ENCODE assay signal across 11 cellular contexts in genomic region chr16:85463228-85463611, GRCh38.
DNase-seq lines count a peak whose midpoint lies in the region; ATAC-seq and TF ChIP-seq lines count a peak whose summit lies in the region.
"Had no signal": no experiment of that assay in that cellular context is flagged by ENCODE, and none has a peak within 500 bp of the region (broad histone marks: within the 10 kb centered on the region; RNA-seq: fewer than 3 reads in every experiment).

No MANE protein-coding gene starts in this region.

- no peaks in the 10 kb centered on the region for H3K36me3 Mint-ChIP-seq in activated T-helper 17 cell treated with anti-CD3 and anti-CD28 coated beads, Interleukin-2, amount 50 U/mL, for 72 hours (ENCODE audit: low read depth)

- H3K36me3 ChIP-seq in right atrium auricular region (no peaks in the 10 kb centered on the region), adipocyte (ENCODE audit: control insufficient read depth, insufficient read depth, low read length, severe bottlenecking) (no peaks in the 10 kb centered on the region), neural cell (ENCODE audit: insufficient read depth, low read length) (no peaks in the 10 kb centered on the region), vagina (no peaks in the 10 kb centered on the region)

- no peaks in the 10 kb centered on the region for H3F3A ChIP-seq in neural cell (ENCODE audit: insufficient read depth, low read length, poor library complexity, severe bottlenecking)

- H3K9me3 Mint-ChIP-seq in activated T-helper 17 cell treated with anti-CD3 and anti-CD28 coated beads, Interleukin-2, amount 50 U/mL, for 72 hours: no peaks in the 10 kb centered on the region
- H3K9me3 Mint-ChIP-seq: activated naive CD8-positive, alpha-beta T cell treated with anti-CD3 and anti-CD28 coated beads, Interleukin-2, amount 50 U/mL, for 24 hours had no signal

- H2AFZ ChIP-seq in neural cell (ENCODE audit: low read depth, low read length): no peak overlapping the region

- no peak for TF ChIP-seq RAD21 in neural cell (conservative IDR thresholded peaks at IDR 0.05)

- peak overlapping the region; percentile 70 for H3K4me2 ChIP-seq in neural cell (ENCODE audit: low read length)

- ATAC-seq in left ventricle myocardium superior (no peak), GM18519 (IDR thresholded peaks at IDR 0.05; ENCODE audit: low FRiP score, unreplicated experiment) (no peak)
- ATAC-seq in activated T-helper 17 cell treated with anti-CD3 and anti-CD28 coated beads, Interleukin-2, amount 50 U/mL, for 72 hours (replicated peaks): no peak
- ATAC-seq: activated naive CD8-positive, alpha-beta T cell treated with anti-CD3 and anti-CD28 coated beads, Interleukin-2, amount 50 U/mL, for 24 hours had no signal

- peak overlapping the region; percentile 38 for H3K9ac ChIP-seq in adipocyte (ENCODE audit: low read length)
- peak overlapping the region; percentile 69 for H3K9ac ChIP-seq in neural cell (ENCODE audit: low read length)

- no peaks in the 10 kb centered on the region for H3K4me1 Mint-ChIP-seq in activated T-helper 17 cell treated with anti-CD3 and anti-CD28 coated beads, Interleukin-2, amount 50 U/mL, for 72 hours

- no peaks in the 10 kb centered on the region for H3K9me3 ChIP-seq in right atrium auricular region
- no peaks in the 10 kb centered on the region for H3K9me3 ChIP-seq in adipocyte (ENCODE audit: control insufficient read depth, low read length)
- no peaks in the 10 kb centered on the region for H3K9me3 ChIP-seq in neural cell (ENCODE audit: low read length)
- H3K9me3 ChIP-seq in vagina: no peaks in the 10 kb centered on the region

- H3K4me1 ChIP-seq in right atrium auricular region (peaks cover 0 to 77% of the 10 kb centered on the region in 2 donors), adipocyte (ENCODE audit: control insufficient read depth, insufficient read depth, low read length) (peaks cover 54% of the 10 kb centered on the region), vagina (peaks cover 74% of the 10 kb centered on the region)

- H3K27me3 Mint-ChIP-seq in activated T-helper 17 cell treated with anti-CD3 and anti-CD28 coated beads, Interleukin-2, amount 50 U/mL, for 72 hours: peaks cover 19% of the 10 kb centered on the region

- no peaks in the 10 kb centered on the region for H3K27me3 ChIP-seq in right atrium auricular region
- H3K27me3 ChIP-seq in adipocyte (replicated peaks; ENCODE audit: control insufficient read depth, insufficient read depth, low read length): no peaks in the 10 kb centered on the region
- H3K27me3 ChIP-seq in neural cell (ENCODE audit: insufficient read depth, low read depth, low read length): no peaks in the 10 kb centered on the region
- H3K27me3 ChIP-seq in vagina: no peaks in the 10 kb centered on the region

- no peak for TF ChIP-seq EP300 in neural cell (conservative IDR thresholded peaks at IDR 0.05; ENCODE audit: poor library complexity, severe bottlenecking)

- H3K79me2 ChIP-seq in neural cell (replicated peaks; ENCODE audit: insufficient read depth, low read length): peaks cover 19% of the 10 kb centered on the region

- no peak overlapping the region for H3K4me3 Mint-ChIP-seq in activated T-helper 17 cell treated with anti-CD3 and anti-CD28 coated beads, Interleukin-2, amount 50 U/mL, for 72 hours
- H3K4me3 Mint-ChIP-seq: activated naive CD8-positive, alpha-beta T cell treated with anti-CD3 and anti-CD28 coated beads, Interleukin-2, amount 50 U/mL, for 24 hours had no signal

- H3K9me2 ChIP-seq in neural cell (ENCODE audit: insufficient read depth, low read length): no peaks in the 10 kb centered on the region

- intact Hi-C loops in left ventricle myocardium superior (cut with micrococcal nuclease): no loop called here
- intact Hi-C loops in vagina (cut with DNase I): no loop called here

- no peak for TF ChIP-seq CTCF in right atrium auricular region (IDR thresholded peaks at IDR 0.05)
- no peak for TF ChIP-seq CTCF in neural cell (IDR thresholded peaks at IDR 0.05; ENCODE audit: poor library complexity, severe bottlenecking)
- no peak for TF ChIP-seq CTCF in vagina (IDR thresholded peaks at IDR 0.05)

- H3K27ac ChIP-seq in right atrium auricular region (peak overlapping the region; percentile 71 to 89), neural cell (ENCODE audit: low read length) (peak overlapping the region; percentile 74), vagina (peak overlapping the region; percentile 78)

- H4K20me1 ChIP-seq in neural cell (ENCODE audit: insufficient read depth): no peaks in the 10 kb centered on the region

- no peak for TF ChIP-seq POLR2A in vagina (IDR thresholded peaks at IDR 0.05)

- DNase-seq in right atrium auricular region (ENCODE audit: low spot score): no peak
- DNase-seq in left ventricle myocardium superior: no peak
- DNase-seq in adipocyte (ENCODE audit: low read depth): no peak
- DNase-seq in vagina (ENCODE audit: extremely low spot score in 2 of 2): no peak
- no peak for DNase-seq in NCI-H510A treated with DMSO at 0.1 percent for 48 hours (lab: John Stamatoyannopoulos, UW)
- DNase-seq: activated naive CD8-positive, alpha-beta T cell treated with anti-CD3 and anti-CD28 coated beads, Interleukin-2, amount 50 U/mL, for 24 hours; kidney glomerular epithelial cell; MV-4-11 had no signal

- H3K4me3 ChIP-seq in right atrium auricular region (peak overlapping the region; percentile 40 to 46), adipocyte (ENCODE audit: low read length) (peak overlapping the region; percentile 58), neural cell (ENCODE audit: low read length) (peak overlapping the region; percentile 73), vagina (peak overlapping the region; percentile 41 to 60)

- H3K27ac Mint-ChIP-seq in activated T-helper 17 cell treated with anti-CD3 and anti-CD28 coated beads, Interleukin-2, amount 50 U/mL, for 72 hours: no peak overlapping the region
- H3K27ac Mint-ChIP-seq: activated naive CD8-positive, alpha-beta T cell treated with anti-CD3 and anti-CD28 coated beads, Interleukin-2, amount 50 U/mL, for 24 hours had no signal

TF ChIP-seq in neural cell, 6 proteins besides CTCF, POLR2A, EP300 and RAD21:
- TF ChIP-seq SMC3 (conservative IDR thresholded peaks at IDR 0.05; ENCODE audit: poor library complexity): no peak
- no peak for TF ChIP-seq EZH2 (IDR thresholded peaks at IDR 0.05; ENCODE audit: borderline replicate concordance, insufficient read depth, low read length, poor library complexity, severe bottlenecking)
- TF ChIP-seq TAF1 (IDR thresholded peaks at IDR 0.05; ENCODE audit: low read depth): no peak
- no peak for TF ChIP-seq REST (IDR thresholded peaks at IDR 0.05; ENCODE audit: borderline replicate concordance)
